In genomic region chr19:51904331-51905165, GRCh38 we compare ENCODE assay signal across 1 cellular context.
TF ChIP-seq lines count a peak whose summit lies in the region.

ZNF649 (minus strand) TSS chr19:51905017; CDS start chr19:51900107, 4,910 bp downstream.

TF ChIP-seq in K562, 482 proteins besides CTCF, POLR2A, EP300 and RAD21 (continued from another document and continues in another):
- no peak for TF ChIP-seq NCOA4 (IDR thresholded peaks at IDR 0.05; ENCODE audit: partially characterized antibody)
- TF ChIP-seq ARID2 (IDR thresholded peaks at IDR 0.05), result peak; percentile 43; the same call in 1 of the 2 replicates
- 0 out of 2 replicates have a peak, but pooled peaks have one; percentile 48 for TF ChIP-seq ZNF232 (CRISPR knock-in tag; IDR thresholded peaks at IDR 0.05)
- no peak for TF ChIP-seq TEAD2 (tag; IDR thresholded peaks at IDR 0.05)
- no peak for TF ChIP-seq CBFA2T3 (IDR thresholded peaks at IDR 0.05)
- no peak for TF ChIP-seq ZNF165 (CRISPR knock-in tag; IDR thresholded peaks at IDR 0.05; ENCODE audit: borderline replicate concordance)
- no peak for TF ChIP-seq TAF15 (IDR thresholded peaks at IDR 0.05; ENCODE audit: low read depth, low read length)
- TF ChIP-seq ZNF316 (IDR thresholded peaks at IDR 0.05), result no peak
- TF ChIP-seq TSHZ1 (CRISPR knock-in tag; IDR thresholded peaks at IDR 0.05), result no peak
- peak; percentile 72 for TF ChIP-seq FOXJ2 (tag; IDR thresholded peaks at IDR 0.05)
- TF ChIP-seq CBX5 (IDR thresholded peaks at IDR 0.05; ENCODE audit: borderline replicate concordance, low read depth), result no peak
- TF ChIP-seq ETV1 (tag; conservative IDR thresholded peaks at IDR 0.05; ENCODE audit: low read depth), result 0 out of 2 replicates have a peak, but pooled peaks have one; percentile 11
- TF ChIP-seq BRD9 (IDR thresholded peaks at IDR 0.05; ENCODE audit: low read depth, partially characterized antibody), result peak; percentile 34
- TF ChIP-seq GATAD2A (IDR thresholded peaks at IDR 0.05), result no peak
- no peak for TF ChIP-seq PHTF2 (CRISPR knock-in tag; IDR thresholded peaks at IDR 0.05)
- no peak for TF ChIP-seq PHB (CRISPR knock-in tag; IDR thresholded peaks at IDR 0.05)
- peak; percentile 100 for TF ChIP-seq YY1 (IDR thresholded peaks at IDR 0.05; ENCODE audit: borderline replicate concordance in 1 of 3, control insufficient read depth in 1 of 3, extremely low read depth in 1 of 3, insufficient read depth in 3 of 3, insufficient read length in 1 of 3, insufficient replicate concordance in 2 of 3, low read depth in 1 of 3, low read length in 2 of 3)
- TF ChIP-seq NR2C2 (CRISPR knock-in tag; IDR thresholded peaks at IDR 0.05), result no peak
- peak; percentile 84 for TF ChIP-seq NR2C2 (tag; IDR thresholded peaks at IDR 0.05)
- no peak; a peak in 2 of 4 replicates for TF ChIP-seq ARNT (IDR thresholded peaks at IDR 0.05)
- no peak for TF ChIP-seq ZNF324 (CRISPR knock-in tag; IDR thresholded peaks at IDR 0.05)
- no peak for TF ChIP-seq JUNB (CRISPR knock-in tag; conservative IDR thresholded peaks at IDR 0.05)
- no peak for TF ChIP-seq USF2 (CRISPR knock-in tag; IDR thresholded peaks at IDR 0.05)
- no peak for TF ChIP-seq NCOA2 (IDR thresholded peaks at IDR 0.05; ENCODE audit: partially characterized antibody in 2 of 2)
- TF ChIP-seq LARP7 (IDR thresholded peaks at IDR 0.05), result no peak; the same call in 1 of the 2 replicates
- TF ChIP-seq ELK3 (CRISPR knock-in tag; IDR thresholded peaks at IDR 0.05), result no peak
- TF ChIP-seq CHCHD3 (CRISPR knock-in tag; IDR thresholded peaks at IDR 0.05), result no peak
- no peak for TF ChIP-seq HMG20B (CRISPR knock-in tag; IDR thresholded peaks at IDR 0.05)
- TF ChIP-seq CREB3L1 (IDR thresholded peaks at IDR 0.05; ENCODE audit: borderline replicate concordance, low read depth), result 0 out of 2 replicates have a peak, but pooled peaks have one; percentile 32
- TF ChIP-seq STAT5B (CRISPR knock-in tag; IDR thresholded peaks at IDR 0.05), result no peak
- no peak for TF ChIP-seq STAG1 (CRISPR knock-in tag; IDR thresholded peaks at IDR 0.05; ENCODE audit: borderline replicate concordance)
- peak; percentile 92; the same call in 1 of the 2 replicates for TF ChIP-seq ETS1 (conservative IDR thresholded peaks at IDR 0.05; ENCODE audit: control insufficient read depth, low read depth, low read length)
- TF ChIP-seq BACH1 (tag; IDR thresholded peaks at IDR 0.05), result peak; percentile 80; the same call in 1 of the 2 replicates
- no peak for TF ChIP-seq NELFE (IDR thresholded peaks at IDR 0.05; ENCODE audit: insufficient read depth, insufficient read length)
- no peak for TF ChIP-seq NR4A1 (CRISPR knock-in tag; IDR thresholded peaks at IDR 0.05)
- peak; percentile 67; the same call in 1 of the 2 replicates for TF ChIP-seq NR4A1 (tag; IDR thresholded peaks at IDR 0.05)
- no peak for TF ChIP-seq REST (CRISPR knock-in tag; IDR thresholded peaks at IDR 0.05; ENCODE audit: low read depth)
- peak; percentile 63; the same call in 1 of the 2 replicates for TF ChIP-seq DMBX1 (CRISPR knock-in tag; IDR thresholded peaks at IDR 0.05; ENCODE audit: borderline replicate concordance)
- TF ChIP-seq NR1H2 (CRISPR knock-in tag; IDR thresholded peaks at IDR 0.05), result no peak
- 0 out of 2 replicates have a peak, but pooled peaks have one; percentile 61 for TF ChIP-seq ELF4 (CRISPR knock-in tag; IDR thresholded peaks at IDR 0.05)
- TF ChIP-seq NFRKB (IDR thresholded peaks at IDR 0.05; ENCODE audit: low read depth), result peak; percentile 96
- peak; percentile 87 for TF ChIP-seq POLR2G (IDR thresholded peaks at IDR 0.05; ENCODE audit: low read depth, low read length)
- TF ChIP-seq ARID4B (CRISPR knock-in tag; IDR thresholded peaks at IDR 0.05), result peak; percentile 50; the same call in 1 of the 2 replicates
- no peak; the same call in 1 of the 2 replicates for TF ChIP-seq SMARCC2 (IDR thresholded peaks at IDR 0.05; ENCODE audit: low read depth)
- no peak for TF ChIP-seq THRA (IDR thresholded peaks at IDR 0.05)
- 0 out of 2 replicates have a peak, but pooled peaks have one; percentile 34 for TF ChIP-seq E2F4 (CRISPR knock-in tag; IDR thresholded peaks at IDR 0.05; ENCODE audit: low read depth)
- no peak for TF ChIP-seq ZNF780A (CRISPR knock-in tag; IDR thresholded peaks at IDR 0.05)
- TF ChIP-seq RNF2 (IDR thresholded peaks at IDR 0.05), result no peak
- TF ChIP-seq XRCC3 (IDR thresholded peaks at IDR 0.05), result no peak
- TF ChIP-seq BCL6 (CRISPR knock-in tag; IDR thresholded peaks at IDR 0.05), result no peak
- TF ChIP-seq NEUROD1 (IDR thresholded peaks at IDR 0.05; ENCODE audit: borderline replicate concordance, low read depth, low read length, partially characterized antibody), result no peak
